Comparison of ENCODE assay signal across 12 cellular contexts in the genomic region with DNA sequence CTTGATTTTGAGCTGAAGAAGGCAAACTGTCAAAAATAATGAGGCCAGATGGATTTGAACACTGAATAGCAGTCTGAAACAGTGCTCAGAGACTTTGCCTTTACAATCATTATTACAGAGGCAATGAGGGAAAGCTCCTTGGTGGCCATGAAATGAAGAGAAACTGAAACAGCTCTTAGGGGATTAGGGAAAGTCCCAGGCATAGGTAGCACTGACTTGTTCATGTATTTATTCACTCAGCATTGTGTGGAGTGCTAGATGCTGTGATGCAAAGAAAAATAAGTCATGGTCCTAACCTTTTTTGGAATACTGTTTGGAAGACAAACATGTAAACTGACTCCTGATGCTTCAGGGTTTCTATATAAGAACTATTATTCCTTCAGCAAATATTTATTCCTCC.
DNase-seq lines count a peak whose midpoint lies in the region; ATAC-seq lines count a peak whose summit lies in the region.
"Had no signal": no experiment of that assay in that cellular context is flagged by ENCODE, and none has a peak within 500 bp of the region (broad histone marks: within the 10 kb centered on the region; RNA-seq: fewer than 3 reads in every experiment).

No MANE protein-coding gene starts in this region.

- no peak overlapping the region for H3K27ac ChIP-seq in CD4-positive, CD25-positive, alpha-beta regulatory T cell (ENCODE audit: insufficient read depth, low read length, poor library complexity, severe bottlenecking)
- H3K27ac ChIP-seq: heart left ventricle had no signal

- H3K4me3 Mint-ChIP-seq in CD4-positive, CD25-positive, alpha-beta regulatory T cell: peak overlapping the region in 1 of 4 donors; percentile 8
- H3K4me3 Mint-ChIP-seq in T-helper 2 cell treated with Interferon-gamma antibody and Interleukin-4, amounts not matched to agents 5 μg/mL and 100 μg/mL, for 36 hours: peak overlapping the region; percentile 64

- H3K36me3 ChIP-seq in CD4-positive, CD25-positive, alpha-beta regulatory T cell (ENCODE audit: control insufficient read depth, insufficient read depth, low read length): peaks cover 22% of the 10 kb centered on the region
- H3K36me3 ChIP-seq: BE2C had no signal

- peak overlapping the region; percentile 41 for H3K4me3 ChIP-seq in CD4-positive, CD25-positive, alpha-beta regulatory T cell (ENCODE audit: low read depth, low read length)
- H3K4me3 ChIP-seq: heart left ventricle had no signal

- peak overlapping the region in 1 of 3 donors; percentile 64 for H3K27ac Mint-ChIP-seq in CD4-positive, CD25-positive, alpha-beta regulatory T cell
- peak overlapping the region; percentile 70 for H3K27ac Mint-ChIP-seq in T-helper 2 cell treated with Interferon-gamma antibody and Interleukin-4, amounts not matched to agents 5 μg/mL and 100 μg/mL, for 36 hours

- peak in 1 of 3 donors; percentile 66 for DNase-seq in CD4-positive, CD25-positive, alpha-beta regulatory T cell
- peak; percentile 31 for DNase-seq in T-helper 2 cell treated with Interferon-gamma antibody and Interleukin-4, amounts not matched to agents 5 μg/mL and 100 μg/mL, for 36 hours (ENCODE audit: low spot score)
- DNase-seq in SHP77 (lab: John Stamatoyannopoulos, UW) (no peak), middle frontal gyrus (ENCODE audit: extremely low spot score, low spot score) (no peak), DMS53 (lab: John Stamatoyannopoulos, UW) (no peak), inferior parietal cortex (ENCODE audit: extremely low spot score) (no peak)
- DNase-seq: BE2C; heart left ventricle; NCI-H2081 treated with DMSO at 0.1 percent for 48 hours; stimulated activated CD8-positive, alpha-beta memory T cell treated with anti-CD3 and anti-CD28 coated beads, Interleukin-4, amount 100 ng/mL, for 48 hours had no signal

- no peaks in the 10 kb centered on the region for H3K9me3 Mint-ChIP-seq in CD4-positive, CD25-positive, alpha-beta regulatory T cell
- H3K9me3 Mint-ChIP-seq in T-helper 2 cell treated with Interferon-gamma antibody and Interleukin-4, amounts not matched to agents 5 μg/mL and 100 μg/mL, for 36 hours: peaks cover 7% of the 10 kb centered on the region

- peak; percentile 60 to 69 for ATAC-seq in CD4-positive, CD25-positive, alpha-beta regulatory T cell (ENCODE audit: low read depth in 2 of 2)
- ATAC-seq in GM18909 (IDR thresholded peaks at IDR 0.05; ENCODE audit: poor library complexity, unreplicated experiment): peak; percentile 99
- ATAC-seq in HG02852 (IDR thresholded peaks at IDR 0.05; ENCODE audit: unreplicated experiment): peak; percentile 99
- ATAC-seq: heart left ventricle had no signal

- H3K27me3 ChIP-seq in CD4-positive, CD25-positive, alpha-beta regulatory T cell (ENCODE audit: control insufficient read depth, insufficient read depth, low read length): no peaks in the 10 kb centered on the region
- H3K27me3 ChIP-seq: BE2C, heart left ventricle had no signal

- H3K27me3 Mint-ChIP-seq in CD4-positive, CD25-positive, alpha-beta regulatory T cell: no peaks in the 10 kb centered on the region
- no peaks in the 10 kb centered on the region for H3K27me3 Mint-ChIP-seq in T-helper 2 cell treated with Interferon-gamma antibody and Interleukin-4, amounts not matched to agents 5 μg/mL and 100 μg/mL, for 36 hours (ENCODE audit: low read depth)

- H3K36me3 Mint-ChIP-seq in CD4-positive, CD25-positive, alpha-beta regulatory T cell: peaks cover 22% of the 10 kb centered on the region
- H3K36me3 Mint-ChIP-seq in T-helper 2 cell treated with Interferon-gamma antibody and Interleukin-4, amounts not matched to agents 5 μg/mL and 100 μg/mL, for 36 hours (ENCODE audit: low read depth): peaks cover 63% of the 10 kb centered on the region

- H3K4me1 ChIP-seq in CD4-positive, CD25-positive, alpha-beta regulatory T cell (ENCODE audit: control insufficient read depth, insufficient read depth, low read length, poor library complexity, severe bottlenecking): no peaks in the 10 kb centered on the region
- H3K4me1 ChIP-seq: BE2C, heart left ventricle had no signal

- H3K4me1 Mint-ChIP-seq in CD4-positive, CD25-positive, alpha-beta regulatory T cell: peaks cover 4 to 14% (median 10%) of the 10 kb centered on the region in 4 donors
- H3K4me1 Mint-ChIP-seq in T-helper 2 cell treated with Interferon-gamma antibody and Interleukin-4, amounts not matched to agents 5 μg/mL and 100 μg/mL, for 36 hours (ENCODE audit: low read depth): peaks cover 15% of the 10 kb centered on the region

- no peaks in the 10 kb centered on the region for H3K9me3 ChIP-seq in CD4-positive, CD25-positive, alpha-beta regulatory T cell (ENCODE audit: control insufficient read depth in 2 of 2, low read length in 2 of 2)
- H3K9me3 ChIP-seq: BE2C had no signal
